8 cellular contexts compared by ENCODE assay signal in genomic region chr1:244864253-244865027, GRCh38. TPM values are rescaled to one million over a fixed set of nuclear protein-coding genes. Genes with fewer than 3 reads are reported as not detected.
DNase-seq lines count a peak whose midpoint lies in the region; ATAC-seq and TF ChIP-seq lines count a peak whose summit lies in the region.

Gene HNRNPU, minus strand, starts transcription at chr1:244864543. Its CDS starts 236 bp downstream, at chr1:244864307.

- H4K5ac ChIP-seq in mesendoderm (ENCODE audit: low read length), result peak within 1 kb of the TSS; percentile 82

- peaks cover 61% of the 10 kb centered on the region for H3K36me3 Mint-ChIP-seq in Calu3 (ENCODE audit: insufficient read depth, unreplicated experiment)
- H3K36me3 Mint-ChIP-seq in activated CD8-positive, alpha-beta memory T cell treated with anti-CD3 and anti-CD28 coated beads, Interleukin-2, amount 10 ng/mL, durations not matched to agents 7 days and 5 days, result peaks cover 37% of the 10 kb centered on the region

- H3K27ac ChIP-seq in HUES48 (ENCODE audit: low read depth, low read length) (peak within 1 kb of the TSS; percentile 97), mesendoderm (ENCODE audit: low read depth, low read length) (peak within 1 kb of the TSS; percentile 87)

- H3K79me2 ChIP-seq in mesendoderm (ENCODE audit: control insufficient read depth, insufficient read depth, low read length), result peaks cover 44% of the 10 kb centered on the region

- H3K9me3 ChIP-seq in HUES48 (ENCODE audit: control insufficient read depth, insufficient read depth, low read length) (no peaks in the 10 kb centered on the region), NT2/D1 (ENCODE audit: insufficient read depth, low read length) (no peaks in the 10 kb centered on the region), endocrine pancreas (ENCODE audit: control insufficient read depth, low read length) (no peaks in the 10 kb centered on the region)

- peak within 1 kb of the TSS; percentile 89 for H2AK5ac ChIP-seq in mesendoderm (ENCODE audit: low read length)

- H3K27me3 ChIP-seq in HUES48 (ENCODE audit: control insufficient read depth, insufficient read depth, low read length) (no peaks in the 10 kb centered on the region), NT2/D1 (ENCODE audit: insufficient read depth, insufficient read length) (no peaks in the 10 kb centered on the region), endocrine pancreas (ENCODE audit: control insufficient read depth, insufficient read depth, low read length) (no peaks in the 10 kb centered on the region), mesendoderm (ENCODE audit: insufficient read depth, low read length, poor library complexity) (no peaks in the 10 kb centered on the region)

- H2BK5ac ChIP-seq in mesendoderm (ENCODE audit: low read length), result peak within 1 kb of the TSS; percentile 97

- H3K4me1 Mint-ChIP-seq in Calu3 (ENCODE audit: low read depth, unreplicated experiment), result peaks cover 26% of the 10 kb centered on the region
- peaks cover 42% of the 10 kb centered on the region for H3K4me1 Mint-ChIP-seq in activated CD8-positive, alpha-beta memory T cell treated with anti-CD3 and anti-CD28 coated beads, Interleukin-2, amount 10 ng/mL, durations not matched to agents 7 days and 5 days

- H4K8ac ChIP-seq in mesendoderm (ENCODE audit: low read depth, low read length), result no peak within 1 kb of the TSS

- H3K27ac Mint-ChIP-seq in Calu3 (ENCODE audit: unreplicated experiment), result peak within 1 kb of the TSS; percentile 89
- peak within 1 kb of the TSS; percentile 99 for H3K27ac Mint-ChIP-seq in activated CD8-positive, alpha-beta memory T cell treated with anti-CD3 and anti-CD28 coated beads, Interleukin-2, amount 10 ng/mL, durations not matched to agents 7 days and 5 days

- H3K36me3 ChIP-seq in HUES48 (ENCODE audit: control insufficient read depth, insufficient read depth, low read length) (peaks cover 31% of the 10 kb centered on the region), NT2/D1 (ENCODE audit: insufficient read depth, insufficient read length, low read length) (peaks cover 40% of the 10 kb centered on the region), endocrine pancreas (ENCODE audit: control insufficient read depth, insufficient read depth, low read length) (peaks cover 4% of the 10 kb centered on the region), mesendoderm (ENCODE audit: control insufficient read depth, insufficient read depth, low read length) (peaks cover 5% of the 10 kb centered on the region)

- peak within 1 kb of the TSS; percentile 95 for H3K4ac ChIP-seq in mesendoderm (ENCODE audit: low read depth, low read length)

- DNase-seq in Calu3 (peak; percentile 99), NT2/D1 (ENCODE audit: low read depth, low spot score) (peak; percentile 100), mesendoderm (peak; percentile 98)
- DNase-seq in activated CD8-positive, alpha-beta memory T cell treated with anti-CD3 and anti-CD28 coated beads, Interleukin-2, amount 10 ng/mL, durations not matched to agents 7 days and 5 days, result peak; percentile 96
- DNase-seq in stimulated activated CD8-positive, alpha-beta memory T cell treated with anti-CD3 and anti-CD28 coated beads, Interleukin-15, amount 100 ng/mL, for 1 hour (ENCODE audit: low read depth), result peak; percentile 86

- peak within 1 kb of the TSS; percentile 99 for H3K9ac ChIP-seq in HUES48 (ENCODE audit: low read depth, low read length)
- peak within 1 kb of the TSS; percentile 99 for H3K9ac ChIP-seq in NT2/D1 (ENCODE audit: insufficient read length, low read depth)
- H3K9ac ChIP-seq in endocrine pancreas (ENCODE audit: control insufficient read depth, insufficient read depth, low read length), result peak within 1 kb of the TSS; percentile 100
- peak within 1 kb of the TSS; percentile 100 for H3K9ac ChIP-seq in mesendoderm (ENCODE audit: low read length)

- peak; percentile 48 for TF ChIP-seq CTCF in Calu3 (IDR thresholded peaks at IDR 0.05; ENCODE audit: unreplicated experiment)

- no peaks in the 10 kb centered on the region for H3K79me1 ChIP-seq in mesendoderm (ENCODE audit: low read length)

- peak within 1 kb of the TSS; percentile 89 for H3K4me3 Mint-ChIP-seq in Calu3 (ENCODE audit: low read depth, unreplicated experiment)
- H3K4me3 Mint-ChIP-seq in activated CD8-positive, alpha-beta memory T cell treated with anti-CD3 and anti-CD28 coated beads, Interleukin-2, amount 10 ng/mL, durations not matched to agents 7 days and 5 days, result peak within 1 kb of the TSS; percentile 97

- CTCF ChIA-PET in Calu3 (lab: Charles Lee), result interaction anchor here (1.5 to 2.1 kb wide), 2 partner anchors 12 to 178 kb away, joined by 4 to 9 read pairs; no protein-coding TSS in a partner anchor
- CTCF ChIA-PET in activated CD8-positive, alpha-beta memory T cell treated with anti-CD3 and anti-CD28 coated beads, Interleukin-2, amount 10 ng/mL, durations not matched to agents 7 days and 5 days (lab: Charles Lee), result interaction anchor here (0.6 to 4.4 kb wide), 15 partner anchors 9 to 178 kb away, joined by 3 to 49 read pairs (median 3); partner anchors contain the start of gene COX20

- H2BK120ac ChIP-seq in mesendoderm (ENCODE audit: low read depth, low read length), result peak within 1 kb of the TSS; percentile 32

- no TSS peak for BruUV-seq in Calu3 (replicated peaks; lab: Mats Ljungman, UMichigan)

- no CpG with 5 or more reads among the region's 71 CpGs for WGBS in mesendoderm (ENCODE audit: extremely low coverage, insufficient coverage, low lambda C conversion rate)

- peak within 1 kb of the TSS; percentile 81 for H3K4me2 ChIP-seq in mesendoderm (ENCODE audit: low read length)

- H3K27me3 Mint-ChIP-seq in Calu3 (ENCODE audit: unreplicated experiment), result no peaks in the 10 kb centered on the region
- H3K27me3 Mint-ChIP-seq in activated CD8-positive, alpha-beta memory T cell treated with anti-CD3 and anti-CD28 coated beads, Interleukin-2, amount 10 ng/mL, durations not matched to agents 7 days and 5 days, result no peaks in the 10 kb centered on the region

- no peaks in the 10 kb centered on the region for H3K9me3 Mint-ChIP-seq in Calu3 (ENCODE audit: low read depth, unreplicated experiment)
- no peaks in the 10 kb centered on the region for H3K9me3 Mint-ChIP-seq in activated CD8-positive, alpha-beta memory T cell treated with anti-CD3 and anti-CD28 coated beads, Interleukin-2, amount 10 ng/mL, durations not matched to agents 7 days and 5 days (ENCODE audit: low read depth)

- no peak within 1 kb of the TSS for H2BK15ac ChIP-seq in mesendoderm (replicated peaks; ENCODE audit: low read depth)

- H3K4me1 ChIP-seq in HUES48 (ENCODE audit: control insufficient read depth, insufficient read depth, low read length), result peaks cover 23% of the 10 kb centered on the region
- peaks cover 8% of the 10 kb centered on the region for H3K4me1 ChIP-seq in NT2/D1 (ENCODE audit: insufficient read depth, insufficient read length)
- peaks cover 22% of the 10 kb centered on the region for H3K4me1 ChIP-seq in endocrine pancreas (ENCODE audit: control insufficient read depth, insufficient read depth, low read length)
- H3K4me1 ChIP-seq in mesendoderm (ENCODE audit: control insufficient read depth, low read depth, low read length), result no peaks in the 10 kb centered on the region

- H3K23ac ChIP-seq in mesendoderm (ENCODE audit: low read length), result peak within 1 kb of the TSS; percentile 98

- peak within 1 kb of the TSS; percentile 99 for H3K4me3 ChIP-seq in HUES48 (ENCODE audit: low read depth, low read length)
- H3K4me3 ChIP-seq in NT2/D1 (ENCODE audit: insufficient read length, low read depth), result peak within 1 kb of the TSS; percentile 99
- peak within 1 kb of the TSS; percentile 78 for H3K4me3 ChIP-seq in endocrine pancreas (ENCODE audit: control insufficient read depth, insufficient read depth, low read length)
- H3K4me3 ChIP-seq in mesendoderm (ENCODE audit: low read length), result peak within 1 kb of the TSS; percentile 75

- peak; percentile 59 for ATAC-seq in GM21381 (IDR thresholded peaks at IDR 0.05; ENCODE audit: unreplicated experiment)
- peak; percentile 74 for ATAC-seq in activated CD8-positive, alpha-beta memory T cell treated with anti-CD3 and anti-CD28 coated beads, Interleukin-2, amount 10 ng/mL, durations not matched to agents 7 days and 5 days

- intact Hi-C loops in Calu3 (cut with micrococcal nuclease; ENCODE audit: unreplicated experiment), result loop anchor here (1.0 kb wide), 2 partner anchors 106 to 178 kb away; no protein-coding TSS in a partner anchor

- peak within 1 kb of the TSS; percentile 90 for H3K18ac ChIP-seq in mesendoderm (ENCODE audit: low read length)

- H3K56ac ChIP-seq in mesendoderm (ENCODE audit: low read length), result peak within 1 kb of the TSS; percentile 100

RNA-seq across cellular contexts. Expression of gene HNRNPU, which starts in this region (rescaled TPM):
- 418 and 453 TPM in 2 replicates for total RNA-seq in Calu3 (2022)
- total RNA-seq in activated CD8-positive, alpha-beta memory T cell treated with anti-CD3 and anti-CD28 coated beads, Interleukin-2, amount 10 ng/mL, durations not matched to agents 7 days and 5 days, result 100 to 1,000 TPM; 410 to 503 TPM
- 569 TPM for polyA plus RNA-seq in mesendoderm (2013, experiment 1 of 2)
- 555 TPM for polyA plus RNA-seq in mesendoderm (2013, experiment 2 of 2)

Comparison
In these comparisons a context has a peak if more than half of its experiments do, and no peak if none do; other contexts are left out.
1. Peak in every context shown above with its lines: DNase-seq, ATAC-seq, H3K4me3 ChIP-seq and H3K27ac ChIP-seq.